ENCODE assay signal across 28 cellular contexts in the genomic region with DNA sequence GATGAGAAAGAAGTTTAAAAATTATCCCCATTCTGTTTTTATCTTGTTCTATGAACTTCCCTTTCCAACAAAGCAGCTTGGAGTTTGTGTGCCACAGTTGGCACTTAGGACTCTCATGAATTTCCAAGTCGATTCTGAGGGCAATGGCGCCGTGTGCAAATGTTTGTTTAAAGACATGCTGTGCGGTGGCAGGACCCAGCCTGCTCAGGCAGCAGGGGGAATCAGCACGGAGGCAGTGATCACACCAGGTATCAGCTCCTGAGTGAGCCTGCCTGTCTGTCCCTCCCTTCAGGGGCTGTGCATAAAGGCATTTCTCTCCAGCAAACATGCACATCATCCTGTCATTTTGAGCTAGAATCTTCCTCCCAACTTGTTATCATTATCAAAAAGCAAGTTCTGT.
DNase-seq lines count a peak whose midpoint lies in the region; ATAC-seq lines count a peak whose summit lies in the region.
"Had no signal": no experiment of that assay in that cellular context is flagged by ENCODE, and none has a peak within 500 bp of the region (broad histone marks: within the 10 kb centered on the region; RNA-seq: fewer than 3 reads in every experiment).

No MANE protein-coding gene starts in this region.

- no peaks in the 10 kb centered on the region for H3K27me3 ChIP-seq in trophoblast cell (ENCODE audit: insufficient read depth, low read length)
- H3K27me3 ChIP-seq: SJCRH30, tibial nerve had no signal

- peaks cover 2% of the 10 kb centered on the region for H3K9me3 ChIP-seq in trophoblast cell (ENCODE audit: insufficient read depth, low read depth, low read length)
- H3K9me3 ChIP-seq: BE2C, gastroesophageal sphincter, SJCRH30, tibial nerve had no signal

- DNase-seq in NCI-H526 (lab: John Stamatoyannopoulos, UW), result peak; percentile 1 to 49
- no peak for DNase-seq in NCI-H526 treated with DMSO at 0.1 percent for 48 hours (lab: John Stamatoyannopoulos, UW)
- DNase-seq in NCI-H146 (lab: John Stamatoyannopoulos, UW), result peak; percentile 97
- peak; percentile 82 for DNase-seq in NCI-H748 (lab: John Stamatoyannopoulos, UW; ENCODE audit: unreplicated experiment)
- DNase-seq in trophoblast cell, result no peak
- no peak for DNase-seq in SW480 (ENCODE audit: low spot score)
- DNase-seq in AML-193 (lab: John Stamatoyannopoulos, UW), result no peak
- DNase-seq: activated CD4-positive, alpha-beta T cell treated with anti-CD3 and anti-CD28 coated beads, Interleukin-2, amount 10 ng/mL, durations not matched to agents 7 days and 5 days; activated gamma-delta T cell; activated naive CD8-positive, alpha-beta T cell treated with anti-CD3 and anti-CD28 coated beads, Interleukin-2, amount 10 ng/mL, durations not matched to agents 7 days and 5 days; activated T-cell treated with anti-CD3 and anti-CD28 coated beads, Interleukin-2, amount 50 U/mL, for 1 hour; aorta; BE2C; CD8-positive, alpha-beta T cell; DMS79; effector CD4-positive, alpha-beta T cell; HCEC 1CT; hippocampal formation; natural killer cell; NCI-H1048; NCI-H774; SJCRH30; stimulated activated CD4-positive, alpha-beta T cell treated with anti-CD3 and anti-CD28 coated beads, Interleukin-4, amount 100 ng/mL, for 24 hours; T1000 had no signal

- no peaks in the 10 kb centered on the region for H3K36me3 ChIP-seq in trophoblast cell (ENCODE audit: control insufficient read depth in 1 of 2, insufficient read depth in 2 of 2, low read length in 2 of 2)
- H3K36me3 ChIP-seq: BE2C, gastroesophageal sphincter, SJCRH30, tibial nerve had no signal

- no peak overlapping the region for H2BK5ac ChIP-seq in trophoblast cell (ENCODE audit: low read depth, low read length, poor library complexity)

- H3K4me3 ChIP-seq in trophoblast cell (ENCODE audit: low read depth, low read length), result peak overlapping the region; percentile 36
- H3K4me3 ChIP-seq: gastroesophageal sphincter, lung, SJCRH30, tibial nerve had no signal

- no peak overlapping the region for H3K4ac ChIP-seq in trophoblast cell (ENCODE audit: low read depth, low read length)

- H3K27ac ChIP-seq in trophoblast cell (ENCODE audit: low read depth, low read length), result no peak overlapping the region
- H3K27ac ChIP-seq: gastroesophageal sphincter, SJCRH30, tibial nerve had no signal

- no peak for ATAC-seq in GM18907 (IDR thresholded peaks at IDR 0.05; ENCODE audit: unreplicated experiment)
- ATAC-seq: CD8-positive, alpha-beta T cell; gastroesophageal sphincter; natural killer cell had no signal

- no peaks in the 10 kb centered on the region for H3K79me2 ChIP-seq in trophoblast cell (ENCODE audit: control insufficient read depth, insufficient read depth, low read length, poor library complexity)

- H3K18ac ChIP-seq in trophoblast cell (ENCODE audit: low read length), result no peak overlapping the region

- no peaks in the 10 kb centered on the region for H3K4me1 ChIP-seq in trophoblast cell (ENCODE audit: control insufficient read depth in 1 of 2, insufficient read depth in 2 of 2, low read length in 2 of 2)
- H3K4me1 ChIP-seq: BE2C, gastroesophageal sphincter, SJCRH30, tibial nerve had no signal

- H3K79me1 ChIP-seq in trophoblast cell (ENCODE audit: low read length), result no peaks in the 10 kb centered on the region

- no peak overlapping the region for H3K23ac ChIP-seq in trophoblast cell (ENCODE audit: low read length)

- no peak overlapping the region for H2AFZ ChIP-seq in trophoblast cell (ENCODE audit: insufficient read depth, low read length, poor library complexity)

- H2BK12ac ChIP-seq in trophoblast cell (ENCODE audit: low read length), result no peak overlapping the region

- no peak overlapping the region for H2BK120ac ChIP-seq in trophoblast cell (ENCODE audit: insufficient read depth, low read length, poor library complexity)

- no peak overlapping the region for H4K91ac ChIP-seq in trophoblast cell (ENCODE audit: low read depth, low read length)

- H3K4me2 ChIP-seq in trophoblast cell (ENCODE audit: low read length), result no peak overlapping the region

- no peak overlapping the region for H4K12ac ChIP-seq in trophoblast cell (ENCODE audit: low read depth, low read length)

- no peak overlapping the region for H2AK5ac ChIP-seq in trophoblast cell (ENCODE audit: low read length)

- no peak overlapping the region for H4K8ac ChIP-seq in trophoblast cell (ENCODE audit: low read depth, low read length)

- no peak overlapping the region for H3K9ac ChIP-seq in trophoblast cell (ENCODE audit: low read length)

- WGBS in trophoblast cell (ENCODE audit: extremely low coverage, insufficient coverage, insufficient read length), result no CpG with 5 or more reads among the region's 5 CpGs

- no peak overlapping the region for H3K14ac ChIP-seq in trophoblast cell (ENCODE audit: low read length)

Comparison
In these comparisons a context has a peak if more than half of its experiments do, and no peak if none do; other contexts are left out.
1. DNase-seq: peak in NCI-H526 (2 of 2), NCI-H146 (single experiment) and NCI-H748 (single experiment); none in NCI-H526 treated with DMSO at 0.1 percent for 48 hours (single experiment), trophoblast cell (0 of 2), SW480 (single experiment) and AML-193 (0 of 2).